9 cellular contexts compared by ENCODE assay signal in the genomic region with DNA sequence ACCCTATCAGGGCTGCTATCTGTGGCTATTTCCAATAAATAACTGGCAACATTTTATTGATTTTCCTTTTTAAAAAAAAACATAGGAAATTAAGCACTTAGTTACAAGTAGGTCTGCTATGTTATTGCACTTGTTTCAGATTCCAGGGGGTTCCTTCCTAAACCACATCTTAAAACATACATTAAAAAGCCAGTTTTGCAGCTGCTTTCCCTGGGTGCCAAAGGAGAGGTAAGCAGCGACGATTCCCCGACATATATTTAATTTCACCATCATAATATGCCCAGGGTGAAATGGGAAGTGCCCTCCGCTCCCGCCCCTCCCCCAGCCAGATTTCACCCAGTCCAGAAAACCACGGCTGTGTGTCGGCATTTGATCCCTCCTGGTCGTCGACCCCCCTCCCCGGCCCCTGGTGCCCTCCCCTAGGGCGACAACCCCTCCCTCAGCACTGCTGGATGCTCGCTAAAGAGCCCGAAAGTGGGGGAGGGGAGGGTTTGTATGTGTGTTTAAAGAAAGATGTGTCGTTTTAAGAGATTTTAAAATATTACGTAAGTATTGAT. TPM values are rescaled to one million over a fixed set of nuclear protein-coding genes. Genes with fewer than 3 reads are reported as not detected.
DNase-seq lines count a peak whose midpoint lies in the region; ATAC-seq, FAIRE-seq and TF ChIP-seq lines count a peak whose summit lies in the region.
"Had no signal": no experiment of that assay in that cellular context is flagged by ENCODE, and none has a peak within 500 bp of the region (broad histone marks: within the 10 kb centered on the region; RNA-seq: fewer than 3 reads in every experiment).

No MANE protein-coding gene starts in this region.

- peak overlapping the region; percentile 30 for H3K9ac ChIP-seq in keratinocyte (ENCODE audit: control insufficient read depth, extremely low read depth, insufficient read depth, low read length)

- H3K4me2 ChIP-seq in keratinocyte (ENCODE audit: control insufficient read depth, extremely low read depth, insufficient read depth, low read depth, low read length) = peak overlapping the region; percentile 78

- TF ChIP-seq CTCF in keratinocyte (optimal IDR thresholded peaks at IDR 0.05 in 1 of 3, IDR thresholded peaks at IDR 0.05 in 1 of 3, conservative IDR thresholded peaks at IDR 0.05 in 1 of 3; ENCODE audit: extremely low read depth in 1 of 3, insufficient read depth in 2 of 3, low read length in 3 of 3) = no peak

- H3K4me1 Mint-ChIP-seq in stimulated activated naive CD8-positive, alpha-beta T cell treated with anti-CD3 and anti-CD28 coated beads, Interleukin-15, Interleukin-2, amounts not matched to agents 100 ng/mL and 50 ng/mL, for 24 hours (ENCODE audit: low read depth) = peaks cover 34% of the 10 kb centered on the region
- peaks cover 23% of the 10 kb centered on the region for H3K4me1 Mint-ChIP-seq in activated naive CD8-positive, alpha-beta T cell treated with anti-CD3 and anti-CD28 coated beads for 36 hours

- H3K9me3 ChIP-seq in keratinocyte (ENCODE audit: control insufficient read depth, low read depth, low read length) = no peaks in the 10 kb centered on the region

- no peaks in the 10 kb centered on the region for H3K36me3 ChIP-seq in keratinocyte (ENCODE audit: control insufficient read depth in 2 of 2, extremely low read depth in 1 of 2, insufficient read depth in 2 of 2, low read length in 2 of 2)

- H3K27me3 ChIP-seq in keratinocyte (ENCODE audit: control insufficient read depth, extremely low read depth, insufficient read depth, low read length) = peaks cover 14% of the 10 kb centered on the region

- H3K36me3 Mint-ChIP-seq in stimulated activated naive CD8-positive, alpha-beta T cell treated with anti-CD3 and anti-CD28 coated beads, Interleukin-15, Interleukin-2, amounts not matched to agents 100 ng/mL and 50 ng/mL, for 24 hours (ENCODE audit: low read depth) = no peaks in the 10 kb centered on the region
- H3K36me3 Mint-ChIP-seq in activated naive CD8-positive, alpha-beta T cell treated with anti-CD3 and anti-CD28 coated beads for 36 hours = no peaks in the 10 kb centered on the region

- no peak for DNase-seq in stimulated activated naive CD8-positive, alpha-beta T cell treated with anti-CD3 and anti-CD28 coated beads, Interleukin-15, Interleukin-2, amounts not matched to agents 100 U/mL and 50 U/mL, for 24 hours
- no peak for DNase-seq in activated naive CD8-positive, alpha-beta T cell treated with anti-CD3 and anti-CD28 coated beads for 36 hours
- DNase-seq in keratinocyte (ENCODE audit: low read depth, low spot score) (no peak), GOT3 (lab: John Stamatoyannopoulos, UW) (no peak)

- peak overlapping the region; percentile 20 to 62 (median 20) for H3K4me3 ChIP-seq in keratinocyte (ENCODE audit: control insufficient read depth in 2 of 3, extremely low read depth in 1 of 3, insufficient read depth in 2 of 3, low read depth in 1 of 3, low read length in 3 of 3)

- ATAC-seq in stimulated activated naive CD8-positive, alpha-beta T cell treated with anti-CD3 and anti-CD28 coated beads, Interleukin-15, Interleukin-2, amounts not matched to agents 100 U/mL and 50 U/mL, for 24 hours = no peak
- ATAC-seq in GM21526 (IDR thresholded peaks at IDR 0.05; ENCODE audit: low FRiP score, unreplicated experiment) = no peak
- no peak for ATAC-seq in GM19467 (IDR thresholded peaks at IDR 0.05; ENCODE audit: unreplicated experiment)
- ATAC-seq in HG03439 (IDR thresholded peaks at IDR 0.05; ENCODE audit: unreplicated experiment) = no peak

- no peaks in the 10 kb centered on the region for H3K9me3 Mint-ChIP-seq in stimulated activated naive CD8-positive, alpha-beta T cell treated with anti-CD3 and anti-CD28 coated beads, Interleukin-15, Interleukin-2, amounts not matched to agents 100 ng/mL and 50 ng/mL, for 24 hours
- no peaks in the 10 kb centered on the region for H3K9me3 Mint-ChIP-seq in activated naive CD8-positive, alpha-beta T cell treated with anti-CD3 and anti-CD28 coated beads for 36 hours

- no peak for FAIRE-seq in keratinocyte (lab: Jason Lieb, UNC)
- FAIRE-seq: frontal cortex had no signal

- peaks cover 68% of the 10 kb centered on the region for H3K27me3 Mint-ChIP-seq in stimulated activated naive CD8-positive, alpha-beta T cell treated with anti-CD3 and anti-CD28 coated beads, Interleukin-15, Interleukin-2, amounts not matched to agents 100 ng/mL and 50 ng/mL, for 24 hours
- peaks cover 93% of the 10 kb centered on the region for H3K27me3 Mint-ChIP-seq in activated naive CD8-positive, alpha-beta T cell treated with anti-CD3 and anti-CD28 coated beads for 36 hours

- peak overlapping the region; percentile 26 for H3K27ac Mint-ChIP-seq in stimulated activated naive CD8-positive, alpha-beta T cell treated with anti-CD3 and anti-CD28 coated beads, Interleukin-15, Interleukin-2, amounts not matched to agents 100 ng/mL and 50 ng/mL, for 24 hours
- H3K27ac Mint-ChIP-seq in activated naive CD8-positive, alpha-beta T cell treated with anti-CD3 and anti-CD28 coated beads for 36 hours = no peak overlapping the region

- peaks cover 8% of the 10 kb centered on the region for H3K79me2 ChIP-seq in keratinocyte (ENCODE audit: control insufficient read depth, insufficient read depth, low read length)

- dilution Hi-C loops in keratinocyte (cut with MboI; ENCODE audit: extremely low pct_ligation_motif_present, low sequenced_read_pairs) = no loop called here

- peak overlapping the region; percentile 83 for H3K4me3 Mint-ChIP-seq in stimulated activated naive CD8-positive, alpha-beta T cell treated with anti-CD3 and anti-CD28 coated beads, Interleukin-15, Interleukin-2, amounts not matched to agents 100 ng/mL and 50 ng/mL, for 24 hours
- peak overlapping the region; percentile 7 for H3K4me3 Mint-ChIP-seq in activated naive CD8-positive, alpha-beta T cell treated with anti-CD3 and anti-CD28 coated beads for 36 hours

- peaks cover 13% of the 10 kb centered on the region for H3K4me1 ChIP-seq in keratinocyte (ENCODE audit: control insufficient read depth, extremely low read depth, insufficient read depth, low read length)

- H3K9me1 ChIP-seq in keratinocyte (ENCODE audit: control insufficient read depth, extremely low read depth, insufficient read depth, low read length) = no peaks in the 10 kb centered on the region

- H2AFZ ChIP-seq in keratinocyte (ENCODE audit: control insufficient read depth, low read length) = peak overlapping the region; percentile 28

- H4K20me1 ChIP-seq in keratinocyte (ENCODE audit: control insufficient read depth, extremely low read depth, insufficient read depth, low read length) = no peaks in the 10 kb centered on the region

- no peak overlapping the region for H3K27ac ChIP-seq in keratinocyte (ENCODE audit: control insufficient read depth, insufficient read depth, low read length)

RNA-seq across cellular contexts. Expression of gene BCL11A, which starts 3.1 kb away (rescaled TPM):
- 1 to 10 TPM; 1.6 to 1.8 TPM for total RNA-seq in activated naive CD8-positive, alpha-beta T cell treated with anti-CD3 and anti-CD28 coated beads for 36 hours
- polyA plus RNA-seq in keratinocyte = 3.8 to 5.3 TPM (median 5.0 TPM) in 3 replicates
- 6.4 TPM for polyA plus RNA-seq in keratinocyte (2011; ENCODE audit: low read depth)
- polyA plus RNA-seq in keratinocyte (2011; cell fraction: cytosol; rRNA removed) = 2.9 and 3.7 TPM in 2 replicates
- polyA plus RNA-seq in keratinocyte (2011; cell fraction: nucleus; rRNA removed) = 10.2 and 12.2 TPM in 2 replicates
- polyA plus RNA-seq in keratinocyte (2012; ENCODE audit: low replicate concordance) = 4.8 and 12.4 TPM in 2 replicates
- polyA minus RNA-seq in keratinocyte = 9.7 to 17.6 TPM (median 12.8 TPM) in 3 replicates
- polyA minus RNA-seq in keratinocyte (2011; cell fraction: cytosol; rRNA and poly(A)+ RNA removed) = 4.2 TPM
- 10.6 and 20.9 TPM in 2 replicates for polyA minus RNA-seq in keratinocyte (2011; cell fraction: nucleus; rRNA and poly(A)+ RNA removed)
